ENCODE assay signal across 1 cellular context in the genomic region with DNA sequence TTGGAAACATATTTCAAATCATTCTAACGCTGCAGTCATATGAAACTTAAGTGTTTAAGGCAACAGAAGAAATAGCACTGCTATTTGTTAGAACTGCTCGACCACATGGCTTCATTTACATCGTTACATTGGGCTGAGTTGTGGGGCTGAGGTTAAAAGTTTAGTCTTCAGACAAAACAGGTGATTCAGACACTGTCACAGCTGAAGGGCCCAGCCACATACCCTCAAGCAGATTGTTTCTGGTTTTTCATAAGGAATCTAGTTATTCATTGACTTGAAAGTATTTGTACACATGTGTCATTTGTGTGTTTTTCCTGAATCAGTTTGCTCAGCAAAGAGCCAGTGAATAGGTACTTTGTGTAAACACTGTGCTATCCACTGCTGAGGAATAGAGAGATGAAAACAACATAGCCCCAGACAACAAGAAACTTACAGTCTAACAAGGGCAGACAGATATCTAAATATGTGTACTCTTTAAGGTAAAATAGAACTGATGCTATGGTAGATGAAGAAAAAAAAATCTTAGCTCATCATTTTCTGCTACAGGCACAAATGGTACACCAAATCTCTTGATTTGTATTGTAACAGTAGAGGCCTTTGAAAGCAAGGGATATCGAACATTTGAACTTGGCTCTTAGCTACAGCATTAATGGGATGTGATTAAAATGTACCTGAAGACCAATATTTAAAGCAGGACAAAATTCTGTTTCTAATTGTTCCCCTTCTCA.
TF ChIP-seq lines count a peak whose summit lies in the region.

No MANE protein-coding gene starts in this region.

TF ChIP-seq in HepG2, 621 proteins besides CTCF, POLR2A, EP300 and RAD21 (continued from another document and continues in another):
- TF ChIP-seq, protein P1, sequence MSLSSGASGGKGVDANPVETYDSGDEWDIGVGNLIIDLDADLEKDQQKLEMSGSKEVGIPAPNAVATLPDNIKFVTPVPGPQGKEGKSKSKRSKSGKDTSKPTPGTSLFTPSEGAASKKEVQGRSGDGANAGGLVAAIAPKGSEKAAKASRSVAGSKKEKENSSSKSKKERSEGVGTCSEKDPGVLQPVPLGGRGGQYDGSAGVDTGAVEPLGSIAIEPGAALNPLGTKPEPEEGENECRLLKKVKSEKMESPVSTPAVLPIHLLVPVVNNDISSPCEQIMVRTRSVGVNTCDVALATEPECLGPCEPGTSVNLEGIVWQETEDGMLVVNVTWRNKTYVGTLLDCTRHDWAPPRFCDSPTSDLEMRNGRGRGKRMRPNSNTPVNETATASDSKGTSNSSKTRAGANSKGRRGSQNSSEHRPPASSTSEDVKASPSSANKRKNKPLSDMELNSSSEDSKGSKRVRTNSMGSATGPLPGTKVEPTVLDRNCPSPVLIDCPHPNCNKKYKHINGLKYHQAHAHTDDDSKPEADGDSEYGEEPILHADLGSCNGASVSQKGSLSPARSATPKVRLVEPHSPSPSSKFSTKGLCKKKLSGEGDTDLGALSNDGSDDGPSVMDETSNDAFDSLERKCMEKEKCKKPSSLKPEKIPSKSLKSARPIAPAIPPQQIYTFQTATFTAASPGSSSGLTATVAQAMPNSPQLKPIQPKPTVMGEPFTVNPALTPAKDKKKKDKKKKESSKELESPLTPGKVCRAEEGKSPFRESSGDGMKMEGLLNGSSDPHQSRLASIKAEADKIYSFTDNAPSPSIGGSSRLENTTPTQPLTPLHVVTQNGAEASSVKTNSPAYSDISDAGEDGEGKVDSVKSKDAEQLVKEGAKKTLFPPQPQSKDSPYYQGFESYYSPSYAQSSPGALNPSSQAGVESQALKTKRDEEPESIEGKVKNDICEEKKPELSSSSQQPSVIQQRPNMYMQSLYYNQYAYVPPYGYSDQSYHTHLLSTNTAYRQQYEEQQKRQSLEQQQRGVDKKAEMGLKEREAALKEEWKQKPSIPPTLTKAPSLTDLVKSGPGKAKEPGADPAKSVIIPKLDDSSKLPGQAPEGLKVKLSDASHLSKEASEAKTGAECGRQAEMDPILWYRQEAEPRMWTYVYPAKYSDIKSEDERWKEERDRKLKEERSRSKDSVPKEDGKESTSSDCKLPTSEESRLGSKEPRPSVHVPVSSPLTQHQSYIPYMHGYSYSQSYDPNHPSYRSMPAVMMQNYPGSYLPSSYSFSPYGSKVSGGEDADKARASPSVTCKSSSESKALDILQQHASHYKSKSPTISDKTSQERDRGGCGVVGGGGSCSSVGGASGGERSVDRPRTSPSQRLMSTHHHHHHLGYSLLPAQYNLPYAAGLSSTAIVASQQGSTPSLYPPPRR (CRISPR knock-in tag; IDR thresholded peaks at IDR 0.05; ENCODE audit: borderline replicate concordance), result peak; percentile 99
- TF ChIP-seq, protein P2, sequence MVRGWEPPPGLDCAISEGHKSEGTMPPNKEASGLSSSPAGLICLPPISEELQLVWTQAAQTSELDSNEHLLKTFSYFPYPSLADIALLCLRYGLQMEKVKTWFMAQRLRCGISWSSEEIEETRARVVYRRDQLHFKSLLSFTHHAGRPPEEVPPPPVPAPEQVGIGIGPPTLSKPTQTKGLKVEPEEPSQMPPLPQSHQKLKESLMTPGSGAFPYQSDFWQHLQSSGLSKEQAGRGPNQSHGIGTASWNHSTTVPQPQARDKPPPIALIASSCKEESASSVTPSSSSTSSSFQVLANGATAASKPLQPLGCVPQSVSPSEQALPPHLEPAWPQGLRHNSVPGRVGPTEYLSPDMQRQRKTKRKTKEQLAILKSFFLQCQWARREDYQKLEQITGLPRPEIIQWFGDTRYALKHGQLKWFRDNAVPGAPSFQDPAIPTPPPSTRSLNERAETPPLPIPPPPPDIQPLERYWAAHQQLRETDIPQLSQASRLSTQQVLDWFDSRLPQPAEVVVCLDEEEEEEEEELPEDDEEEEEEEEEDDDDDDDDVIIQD (CRISPR knock-in tag; IDR thresholded peaks at IDR 0.05; ENCODE audit: low read depth), result peak; percentile 96
- peak; percentile 98 for TF ChIP-seq GATAD2A (CRISPR knock-in tag; IDR thresholded peaks at IDR 0.05)
- peak; percentile 70 for TF ChIP-seq CEBPG (CRISPR knock-in tag; IDR thresholded peaks at IDR 0.05)
- no peak for TF ChIP-seq ZNF34 (CRISPR knock-in tag; IDR thresholded peaks at IDR 0.05; ENCODE audit: borderline replicate concordance)
- peak; percentile 87; the same call in 1 of the 2 replicates for TF ChIP-seq ZSCAN9 (CRISPR knock-in tag; IDR thresholded peaks at IDR 0.05; ENCODE audit: borderline replicate concordance)
- no peak; the same call in 1 of the 2 replicates for TF ChIP-seq ZNF160 (CRISPR knock-in tag; IDR thresholded peaks at IDR 0.05)
- TF ChIP-seq SIX4 (CRISPR knock-in tag; IDR thresholded peaks at IDR 0.05), result peak; percentile 73
- peak; percentile 44; the same call in 1 of the 2 replicates for TF ChIP-seq ZNF564 (CRISPR knock-in tag; IDR thresholded peaks at IDR 0.05)
- TF ChIP-seq ZFP36 (IDR thresholded peaks at IDR 0.05; ENCODE audit: borderline replicate concordance, low read depth, low read length, partially characterized antibody), result no peak
- TF ChIP-seq SOX13 (IDR thresholded peaks at IDR 0.05), result peak; percentile 58
- peak in 1 of 2 experiments; percentile 95; a peak in 2 of 4 replicates for TF ChIP-seq SOX13 (CRISPR knock-in tag; conservative IDR thresholded peaks at IDR 0.05 in 1 of 2, IDR thresholded peaks at IDR 0.05 in 1 of 2)
- no peak for TF ChIP-seq ZNF773 (CRISPR knock-in tag; IDR thresholded peaks at IDR 0.05; ENCODE audit: borderline replicate concordance)
- no peak for TF ChIP-seq CENPX (CRISPR knock-in tag; IDR thresholded peaks at IDR 0.05)
- TF ChIP-seq, protein P3, sequence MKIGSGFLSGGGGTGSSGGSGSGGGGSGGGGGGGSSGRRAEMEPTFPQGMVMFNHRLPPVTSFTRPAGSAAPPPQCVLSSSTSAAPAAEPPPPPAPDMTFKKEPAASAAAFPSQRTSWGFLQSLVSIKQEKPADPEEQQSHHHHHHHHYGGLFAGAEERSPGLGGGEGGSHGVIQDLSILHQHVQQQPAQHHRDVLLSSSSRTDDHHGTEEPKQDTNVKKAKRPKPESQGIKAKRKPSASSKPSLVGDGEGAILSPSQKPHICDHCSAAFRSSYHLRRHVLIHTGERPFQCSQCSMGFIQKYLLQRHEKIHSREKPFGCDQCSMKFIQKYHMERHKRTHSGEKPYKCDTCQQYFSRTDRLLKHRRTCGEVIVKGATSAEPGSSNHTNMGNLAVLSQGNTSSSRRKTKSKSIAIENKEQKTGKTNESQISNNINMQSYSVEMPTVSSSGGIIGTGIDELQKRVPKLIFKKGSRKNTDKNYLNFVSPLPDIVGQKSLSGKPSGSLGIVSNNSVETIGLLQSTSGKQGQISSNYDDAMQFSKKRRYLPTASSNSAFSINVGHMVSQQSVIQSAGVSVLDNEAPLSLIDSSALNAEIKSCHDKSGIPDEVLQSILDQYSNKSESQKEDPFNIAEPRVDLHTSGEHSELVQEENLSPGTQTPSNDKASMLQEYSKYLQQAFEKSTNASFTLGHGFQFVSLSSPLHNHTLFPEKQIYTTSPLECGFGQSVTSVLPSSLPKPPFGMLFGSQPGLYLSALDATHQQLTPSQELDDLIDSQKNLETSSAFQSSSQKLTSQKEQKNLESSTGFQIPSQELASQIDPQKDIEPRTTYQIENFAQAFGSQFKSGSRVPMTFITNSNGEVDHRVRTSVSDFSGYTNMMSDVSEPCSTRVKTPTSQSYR (CRISPR knock-in tag; IDR thresholded peaks at IDR 0.05; ENCODE audit: borderline replicate concordance), result peak; percentile 39; the same call in 1 of the 2 replicates
- TF ChIP-seq CHCHD3 (CRISPR knock-in tag; IDR thresholded peaks at IDR 0.05), result no peak
- TF ChIP-seq ZC3H4 (CRISPR knock-in tag; IDR thresholded peaks at IDR 0.05; ENCODE audit: borderline replicate concordance), result no peak
- peak; percentile 25; the same call in 1 of the 2 replicates for TF ChIP-seq SSRP1 (CRISPR knock-in tag; IDR thresholded peaks at IDR 0.05)
- TF ChIP-seq, protein P4, sequence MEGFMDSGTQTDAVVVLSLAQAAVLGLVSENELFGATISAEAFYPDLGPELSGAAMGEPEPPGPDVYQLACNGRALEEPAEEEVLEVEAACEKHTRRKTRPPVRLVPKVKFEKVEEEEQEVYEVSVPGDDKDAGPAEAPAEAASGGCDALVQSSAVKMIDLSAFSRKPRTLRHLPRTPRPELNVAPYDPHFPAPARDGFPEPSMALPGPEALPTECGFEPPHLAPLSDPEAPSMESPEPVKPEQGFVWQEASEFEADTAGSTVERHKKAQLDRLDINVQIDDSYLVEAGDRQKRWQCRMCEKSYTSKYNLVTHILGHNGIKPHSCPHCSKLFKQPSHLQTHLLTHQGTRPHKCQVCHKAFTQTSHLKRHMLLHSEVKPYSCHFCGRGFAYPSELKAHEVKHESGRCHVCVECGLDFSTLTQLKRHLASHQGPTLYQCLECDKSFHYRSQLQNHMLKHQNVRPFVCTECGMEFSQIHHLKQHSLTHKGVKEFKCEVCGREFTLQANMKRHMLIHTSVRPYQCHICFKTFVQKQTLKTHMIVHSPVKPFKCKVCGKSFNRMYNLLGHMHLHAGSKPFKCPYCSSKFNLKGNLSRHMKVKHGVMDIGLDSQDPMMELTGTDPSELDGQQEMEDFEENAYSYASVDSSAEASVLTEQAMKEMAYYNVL (CRISPR knock-in tag; IDR thresholded peaks at IDR 0.05; ENCODE audit: borderline replicate concordance), result peak; percentile 95
- TF ChIP-seq, protein P5, sequence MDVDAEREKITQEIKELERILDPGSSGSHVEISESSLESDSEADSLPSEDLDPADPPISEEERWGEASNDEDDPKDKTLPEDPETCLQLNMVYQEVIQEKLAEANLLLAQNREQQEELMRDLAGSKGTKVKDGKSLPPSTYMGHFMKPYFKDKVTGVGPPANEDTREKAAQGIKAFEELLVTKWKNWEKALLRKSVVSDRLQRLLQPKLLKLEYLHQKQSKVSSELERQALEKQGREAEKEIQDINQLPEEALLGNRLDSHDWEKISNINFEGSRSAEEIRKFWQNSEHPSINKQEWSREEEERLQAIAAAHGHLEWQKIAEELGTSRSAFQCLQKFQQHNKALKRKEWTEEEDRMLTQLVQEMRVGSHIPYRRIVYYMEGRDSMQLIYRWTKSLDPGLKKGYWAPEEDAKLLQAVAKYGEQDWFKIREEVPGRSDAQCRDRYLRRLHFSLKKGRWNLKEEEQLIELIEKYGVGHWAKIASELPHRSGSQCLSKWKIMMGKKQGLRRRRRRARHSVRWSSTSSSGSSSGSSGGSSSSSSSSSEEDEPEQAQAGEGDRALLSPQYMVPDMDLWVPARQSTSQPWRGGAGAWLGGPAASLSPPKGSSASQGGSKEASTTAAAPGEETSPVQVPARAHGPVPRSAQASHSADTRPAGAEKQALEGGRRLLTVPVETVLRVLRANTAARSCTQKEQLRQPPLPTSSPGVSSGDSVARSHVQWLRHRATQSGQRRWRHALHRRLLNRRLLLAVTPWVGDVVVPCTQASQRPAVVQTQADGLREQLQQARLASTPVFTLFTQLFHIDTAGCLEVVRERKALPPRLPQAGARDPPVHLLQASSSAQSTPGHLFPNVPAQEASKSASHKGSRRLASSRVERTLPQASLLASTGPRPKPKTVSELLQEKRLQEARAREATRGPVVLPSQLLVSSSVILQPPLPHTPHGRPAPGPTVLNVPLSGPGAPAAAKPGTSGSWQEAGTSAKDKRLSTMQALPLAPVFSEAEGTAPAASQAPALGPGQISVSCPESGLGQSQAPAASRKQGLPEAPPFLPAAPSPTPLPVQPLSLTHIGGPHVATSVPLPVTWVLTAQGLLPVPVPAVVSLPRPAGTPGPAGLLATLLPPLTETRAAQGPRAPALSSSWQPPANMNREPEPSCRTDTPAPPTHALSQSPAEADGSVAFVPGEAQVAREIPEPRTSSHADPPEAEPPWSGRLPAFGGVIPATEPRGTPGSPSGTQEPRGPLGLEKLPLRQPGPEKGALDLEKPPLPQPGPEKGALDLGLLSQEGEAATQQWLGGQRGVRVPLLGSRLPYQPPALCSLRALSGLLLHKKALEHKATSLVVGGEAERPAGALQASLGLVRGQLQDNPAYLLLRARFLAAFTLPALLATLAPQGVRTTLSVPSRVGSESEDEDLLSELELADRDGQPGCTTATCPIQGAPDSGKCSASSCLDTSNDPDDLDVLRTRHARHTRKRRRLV (CRISPR knock-in tag; IDR thresholded peaks at IDR 0.05), result no peak
- peak; percentile 75 for TF ChIP-seq KAT8 (CRISPR knock-in tag; IDR thresholded peaks at IDR 0.05)
- TF ChIP-seq AKAP8 (CRISPR knock-in tag; IDR thresholded peaks at IDR 0.05), result no peak
- TF ChIP-seq, protein P6, sequence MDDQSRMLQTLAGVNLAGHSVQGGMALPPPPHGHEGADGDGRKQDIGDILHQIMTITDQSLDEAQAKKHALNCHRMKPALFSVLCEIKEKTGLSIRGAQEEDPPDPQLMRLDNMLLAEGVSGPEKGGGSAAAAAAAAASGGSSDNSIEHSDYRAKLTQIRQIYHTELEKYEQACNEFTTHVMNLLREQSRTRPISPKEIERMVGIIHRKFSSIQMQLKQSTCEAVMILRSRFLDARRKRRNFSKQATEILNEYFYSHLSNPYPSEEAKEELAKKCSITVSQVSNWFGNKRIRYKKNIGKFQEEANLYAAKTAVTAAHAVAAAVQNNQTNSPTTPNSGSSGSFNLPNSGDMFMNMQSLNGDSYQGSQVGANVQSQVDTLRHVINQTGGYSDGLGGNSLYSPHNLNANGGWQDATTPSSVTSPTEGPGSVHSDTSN (CRISPR knock-in tag; IDR thresholded peaks at IDR 0.05; ENCODE audit: borderline replicate concordance), result no peak
- peak; percentile 96 for TF ChIP-seq ZNF878 (CRISPR knock-in tag; IDR thresholded peaks at IDR 0.05)
- TF ChIP-seq ZNF367 (CRISPR knock-in tag; IDR thresholded peaks at IDR 0.05; ENCODE audit: borderline replicate concordance), result no peak
- peak; percentile 38; the same call in 1 of the 3 replicates for TF ChIP-seq MXI1 (IDR thresholded peaks at IDR 0.05; ENCODE audit: borderline replicate concordance, low read depth, low read length)
- TF ChIP-seq FOSL1 (CRISPR knock-in tag; IDR thresholded peaks at IDR 0.05; ENCODE audit: borderline replicate concordance), result peak; percentile 88; the same call in 1 of the 2 replicates
- peak; percentile 69; the same call in 1 of the 2 replicates for TF ChIP-seq SALL1 (CRISPR knock-in tag; IDR thresholded peaks at IDR 0.05)
- no peak for TF ChIP-seq ZNF138 (CRISPR knock-in tag; IDR thresholded peaks at IDR 0.05; ENCODE audit: low read depth)
- TF ChIP-seq, protein P7, sequence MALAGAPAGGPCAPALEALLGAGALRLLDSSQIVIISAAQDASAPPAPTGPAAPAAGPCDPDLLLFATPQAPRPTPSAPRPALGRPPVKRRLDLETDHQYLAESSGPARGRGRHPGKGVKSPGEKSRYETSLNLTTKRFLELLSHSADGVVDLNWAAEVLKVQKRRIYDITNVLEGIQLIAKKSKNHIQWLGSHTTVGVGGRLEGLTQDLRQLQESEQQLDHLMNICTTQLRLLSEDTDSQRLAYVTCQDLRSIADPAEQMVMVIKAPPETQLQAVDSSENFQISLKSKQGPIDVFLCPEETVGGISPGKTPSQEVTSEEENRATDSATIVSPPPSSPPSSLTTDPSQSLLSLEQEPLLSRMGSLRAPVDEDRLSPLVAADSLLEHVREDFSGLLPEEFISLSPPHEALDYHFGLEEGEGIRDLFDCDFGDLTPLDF (CRISPR knock-in tag; IDR thresholded peaks at IDR 0.05), result no peak
- TF ChIP-seq, protein P8, sequence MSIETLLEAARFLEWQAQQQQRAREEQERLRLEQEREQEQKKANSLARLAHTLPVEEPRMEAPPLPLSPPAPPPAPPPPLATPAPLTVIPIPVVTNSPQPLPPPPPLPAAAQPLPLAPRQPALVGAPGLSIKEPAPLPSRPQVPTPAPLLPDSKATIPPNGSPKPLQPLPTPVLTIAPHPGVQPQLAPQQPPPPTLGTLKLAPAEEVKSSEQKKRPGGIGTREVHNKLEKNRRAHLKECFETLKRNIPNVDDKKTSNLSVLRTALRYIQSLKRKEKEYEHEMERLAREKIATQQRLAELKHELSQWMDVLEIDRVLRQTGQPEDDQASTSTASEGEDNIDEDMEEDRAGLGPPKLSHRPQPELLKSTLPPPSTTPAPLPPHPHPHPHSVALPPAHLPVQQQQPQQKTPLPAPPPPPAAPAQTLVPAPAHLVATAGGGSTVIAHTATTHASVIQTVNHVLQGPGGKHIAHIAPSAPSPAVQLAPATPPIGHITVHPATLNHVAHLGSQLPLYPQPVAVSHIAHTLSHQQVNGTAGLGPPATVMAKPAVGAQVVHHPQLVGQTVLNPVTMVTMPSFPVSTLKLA (IDR thresholded peaks at IDR 0.05), result peak; percentile 33; the same call in 1 of the 2 replicates
- TF ChIP-seq RXRA (CRISPR knock-in tag; IDR thresholded peaks at IDR 0.05), result peak; percentile 88; the same call in 1 of the 2 replicates
- TF ChIP-seq ZFAT (CRISPR knock-in tag; conservative IDR thresholded peaks at IDR 0.05), result no peak
